1 cellular context compared by ENCODE assay signal in genomic region chr13:44277459-44277858, GRCh38.
TF ChIP-seq lines count a peak whose summit lies in the region.

No MANE protein-coding gene starts in this region.

TF ChIP-seq in HepG2, 621 proteins besides CTCF, POLR2A, EP300 and RAD21 (continued from another document):
- 0 out of 2 replicates have a peak, but pooled peaks have one; percentile 61 for TF ChIP-seq PCBP1 (IDR thresholded peaks at IDR 0.05; ENCODE audit: borderline replicate concordance, low read depth, low read length)
- TF ChIP-seq ZBTB49 (CRISPR knock-in tag; IDR thresholded peaks at IDR 0.05; ENCODE audit: borderline replicate concordance), result no peak
- TF ChIP-seq ZNF710 (CRISPR knock-in tag; IDR thresholded peaks at IDR 0.05; ENCODE audit: borderline replicate concordance), result no peak
- no peak for TF ChIP-seq GATAD1 (CRISPR knock-in tag; IDR thresholded peaks at IDR 0.05)
- TF ChIP-seq BRD4 (CRISPR knock-in tag; IDR thresholded peaks at IDR 0.05), result no peak
- no peak for TF ChIP-seq KLF13 (CRISPR knock-in tag; IDR thresholded peaks at IDR 0.05)
- TF ChIP-seq ZNF749 (CRISPR knock-in tag; IDR thresholded peaks at IDR 0.05; ENCODE audit: borderline replicate concordance), result no peak
- no peak for TF ChIP-seq AHDC1 (CRISPR knock-in tag; IDR thresholded peaks at IDR 0.05; ENCODE audit: borderline replicate concordance)
